In the genomic region with DNA sequence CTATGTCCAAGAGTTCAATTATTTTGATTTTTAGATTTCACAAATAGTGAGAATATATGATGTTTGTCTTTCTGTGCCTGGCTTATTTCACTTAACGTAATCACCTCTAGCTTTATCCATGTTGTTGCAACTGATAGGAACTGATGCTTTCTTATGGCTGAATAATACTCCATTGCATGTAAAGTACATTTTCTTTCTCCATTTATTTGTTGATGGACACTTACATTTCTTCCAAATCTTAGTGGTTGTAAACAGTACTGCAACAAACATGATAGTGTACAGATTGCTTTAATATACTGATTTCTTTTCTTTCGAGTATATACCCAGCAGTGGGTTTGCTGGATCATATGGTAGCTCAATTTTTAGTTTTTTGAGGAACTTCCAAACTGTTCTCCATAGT, we compare ENCODE assay signal across 15 cellular contexts.
DNase-seq lines count a peak whose midpoint lies in the region; TF ChIP-seq lines count a peak whose summit lies in the region.
"Had no signal": no experiment of that assay in that cellular context is flagged by ENCODE, and none has a peak within 500 bp of the region (broad histone marks: within the 10 kb centered on the region; RNA-seq: fewer than 3 reads in every experiment).

No MANE protein-coding gene starts in this region.

- CTCF ChIA-PET in A673 (lab: Charles Lee) = no interaction called here

- H3K9me3 Mint-ChIP-seq in glutamatergic neuron (ENCODE audit: unreplicated experiment) = peaks cover 6% of the 10 kb centered on the region

- H3K36me3 ChIP-seq in smooth muscle cell (ENCODE audit: low read depth) (no peaks in the 10 kb centered on the region), A673 (ENCODE audit: insufficient read depth, low read length, poor library complexity, severe bottlenecking) (no peaks in the 10 kb centered on the region)
- H3K36me3 ChIP-seq: BLaER1 treated with 17β-estradiol and CSF1 and Interleukin-3, amounts not matched to agents 10 nM and 100 nM had no signal

- no peak overlapping the region for H3K27ac Mint-ChIP-seq in glutamatergic neuron (ENCODE audit: unreplicated experiment)
- H3K27ac Mint-ChIP-seq: CD4-positive, CD25-positive, alpha-beta regulatory T cell; GM23338 had no signal

- no peak overlapping the region for H3K4me3 Mint-ChIP-seq in glutamatergic neuron (ENCODE audit: unreplicated experiment)
- H3K4me3 Mint-ChIP-seq: CD4-positive, CD25-positive, alpha-beta regulatory T cell; GM23338 had no signal

- no peak overlapping the region for H3K9ac ChIP-seq in smooth muscle cell (ENCODE audit: low read depth)
- H3K9ac ChIP-seq: BLaER1 treated with 17β-estradiol and CSF1 and Interleukin-3, amounts not matched to agents 10 nM and 100 nM had no signal

- H3K4me1 ChIP-seq in smooth muscle cell (ENCODE audit: low read depth) (no peaks in the 10 kb centered on the region), A673 (ENCODE audit: insufficient read depth, low read length, poor library complexity, severe bottlenecking) (no peaks in the 10 kb centered on the region)

- no peak overlapping the region for H3K4me2 ChIP-seq in smooth muscle cell
- H3K4me2 ChIP-seq: BLaER1 treated with 17β-estradiol and CSF1 and Interleukin-3, amounts not matched to agents 10 nM and 100 nM; GM23338 had no signal

- BruUV-seq in A673 (replicated peaks; lab: Mats Ljungman, UMichigan) = no TSS peak

- no peaks in the 10 kb centered on the region for H3K79me2 ChIP-seq in smooth muscle cell (ENCODE audit: low read depth)

- H3K27me3 ChIP-seq in smooth muscle cell (ENCODE audit: low read depth) = no peaks in the 10 kb centered on the region
- peaks cover 29% of the 10 kb centered on the region for H3K27me3 ChIP-seq in A673 (replicated peaks; ENCODE audit: insufficient read depth, low read depth, low read length, poor library complexity)
- H3K27me3 ChIP-seq: BLaER1 treated with 17β-estradiol and CSF1 and Interleukin-3, amounts not matched to agents 10 nM and 100 nM had no signal

- H3K36me3 Mint-ChIP-seq in glutamatergic neuron (ENCODE audit: unreplicated experiment) = no peaks in the 10 kb centered on the region
- H3K36me3 Mint-ChIP-seq: CD4-positive, CD25-positive, alpha-beta regulatory T cell had no signal

- H3K9me3 ChIP-seq in smooth muscle cell (replicated peaks; ENCODE audit: low read depth) (no peaks in the 10 kb centered on the region), A673 (ENCODE audit: low read depth, low read length, poor library complexity, severe bottlenecking) (peaks cover 12% of the 10 kb centered on the region)

- intact Hi-C loops in A673 (cut with micrococcal nuclease; ENCODE audit: unreplicated experiment) = no loop called here

- no peak overlapping the region for H2AFZ ChIP-seq in smooth muscle cell (ENCODE audit: low read depth)
- H2AFZ ChIP-seq: GM23338 had no signal

- WGBS in smooth muscle cell (ENCODE audit: low lambda C conversion rate) = 96% methylated on average over 2 of the region's 2 CpGs

- no peaks in the 10 kb centered on the region for H3F3A ChIP-seq in smooth muscle cell (ENCODE audit: low read depth)

- no peaks in the 10 kb centered on the region for H4K20me1 ChIP-seq in smooth muscle cell (ENCODE audit: low read depth)
- H4K20me1 ChIP-seq: BLaER1 treated with 17β-estradiol and CSF1 and Interleukin-3, amounts not matched to agents 10 nM and 100 nM had no signal

- H3K4me3 ChIP-seq in smooth muscle cell = no peak overlapping the region
- no peak overlapping the region for H3K4me3 ChIP-seq in A673 (ENCODE audit: low read depth, low read length, poor library complexity, severe bottlenecking)
- H3K4me3 ChIP-seq: BLaER1 treated with 17β-estradiol and CSF1 and Interleukin-3, amounts not matched to agents 10 nM and 100 nM; GM12878; GM23338 had no signal

- TF ChIP-seq CTCF in GM12873 (IDR thresholded peaks at IDR 0.05; ENCODE audit: insufficient read depth, low read depth, low read length, missing control alignments) = peak; percentile 11
- TF ChIP-seq CTCF in VCaP (conservative IDR thresholded peaks at IDR 0.05) = 0 out of 2 replicates have a peak, but pooled peaks have one; percentile 14
- TF ChIP-seq CTCF in glutamatergic neuron (IDR thresholded peaks at IDR 0.05; ENCODE audit: partially characterized antibody, unreplicated experiment) = peak; percentile 48
- TF ChIP-seq CTCF in smooth muscle cell (IDR thresholded peaks at IDR 0.05; ENCODE audit: borderline replicate concordance, insufficient read depth, poor library complexity, severe bottlenecking) = peak; percentile 8
- TF ChIP-seq CTCF in A673 (conservative IDR thresholded peaks at IDR 0.05; ENCODE audit: low read depth, low read length) = no peak

- peaks cover 8% of the 10 kb centered on the region for H3K27me3 Mint-ChIP-seq in glutamatergic neuron (ENCODE audit: unreplicated experiment)
- H3K27me3 Mint-ChIP-seq: CD4-positive, CD25-positive, alpha-beta regulatory T cell had no signal

- POLR2A ChIA-PET in A673 (lab: Charles Lee; ENCODE audit: low non-redundant PET) = no interaction called here

- no peak for DNase-seq in glutamatergic neuron
- DNase-seq in smooth muscle cell (lab: John Stamatoyannopoulos, UW; ENCODE audit: unreplicated experiment) = no peak
- DNase-seq in activated effector memory CD4-positive, alpha-beta T cell treated with anti-CD3 and anti-CD28 coated beads, Interleukin-2, amount 50 U/mL, for 16 hours = no peak
- DNase-seq in SKM-1 (lab: John Stamatoyannopoulos, UW; ENCODE audit: unreplicated experiment) = no peak
- no peak for DNase-seq in A673 (ENCODE audit: low spot score)
- DNase-seq: 8988T; ACHN; CD4-positive, CD25-positive, alpha-beta regulatory T cell; DMS53; H7 had no signal

- H3K27ac ChIP-seq in VCaP = no peak overlapping the region
- no peak overlapping the region for H3K27ac ChIP-seq in smooth muscle cell (ENCODE audit: low read depth)
- H3K27ac ChIP-seq in A673 (ENCODE audit: low read depth, low read length, poor library complexity, severe bottlenecking) = no peak overlapping the region
- H3K27ac ChIP-seq: BLaER1 treated with 17β-estradiol and CSF1 and Interleukin-3, amounts not matched to agents 10 nM and 100 nM had no signal

- H3K4me1 Mint-ChIP-seq in glutamatergic neuron (ENCODE audit: low read depth, unreplicated experiment) = peaks cover 6% of the 10 kb centered on the region
- H3K4me1 Mint-ChIP-seq: CD4-positive, CD25-positive, alpha-beta regulatory T cell; GM23338 had no signal
